Comparison of ENCODE assay signal across 9 cellular contexts in the genomic region with DNA sequence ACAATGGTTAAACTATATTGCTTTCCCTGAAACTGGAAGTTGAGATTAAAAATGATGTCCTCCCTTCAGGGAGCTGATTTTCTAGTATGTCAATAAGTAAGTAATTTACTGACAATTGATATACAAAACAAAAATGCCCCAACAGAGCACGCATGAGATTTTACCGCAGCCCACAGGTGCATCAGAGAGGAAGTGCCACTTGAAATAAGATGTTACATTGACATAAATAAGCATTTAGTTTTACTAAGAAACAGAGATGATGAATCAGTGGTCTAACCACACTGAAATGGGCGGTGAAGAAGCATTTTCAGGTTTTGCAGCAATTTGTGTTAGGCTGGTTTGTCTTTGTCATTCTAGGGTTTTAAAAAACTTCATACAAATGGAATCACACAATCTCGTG. TPM values are rescaled to one million over a fixed set of nuclear protein-coding genes. Genes with fewer than 3 reads are reported as not detected.
DNase-seq lines count a peak whose midpoint lies in the region; ATAC-seq and TF ChIP-seq lines count a peak whose summit lies in the region.
"Had no signal": no experiment of that assay in that cellular context is flagged by ENCODE, and none has a peak within 500 bp of the region (broad histone marks: within the 10 kb centered on the region; RNA-seq: fewer than 3 reads in every experiment).

No MANE protein-coding gene starts in this region.

- no peaks in the 10 kb centered on the region for H3K27me3 ChIP-seq in right atrium auricular region

- peak; percentile 92 for DNase-seq in activated CD8-positive, alpha-beta T cell treated with anti-CD3 and anti-CD28 coated beads, Interleukin-2, amount 10 ng/mL, durations not matched to agents 7 days and 5 days
- peak; percentile 53 for DNase-seq in stimulated activated CD4-positive, alpha-beta T cell treated with anti-CD3 and anti-CD28 coated beads, Interleukin-4, amount 100 ng/mL, for 1 hour
- no peak for DNase-seq in osteocyte (ENCODE audit: extremely low spot score, unreplicated experiment)
- DNase-seq in Ammon's horn (ENCODE audit: low spot score), result no peak
- DNase-seq in NCI-H2081 (lab: John Stamatoyannopoulos, UW), result no peak
- no peak for DNase-seq in right atrium auricular region (ENCODE audit: low spot score)

- H3K27ac ChIP-seq in right atrium auricular region, result no peak overlapping the region

- H3K4me3 Mint-ChIP-seq in activated CD8-positive, alpha-beta T cell treated with anti-CD3 and anti-CD28 coated beads, Interleukin-2, amount 10 ng/mL, durations not matched to agents 7 days and 5 days, result peak overlapping the region; percentile 79
- H3K4me3 Mint-ChIP-seq in osteocyte (ENCODE audit: unreplicated experiment), result no peak overlapping the region

- no peaks in the 10 kb centered on the region for H3K27me3 Mint-ChIP-seq in activated CD8-positive, alpha-beta T cell treated with anti-CD3 and anti-CD28 coated beads, Interleukin-2, amount 10 ng/mL, durations not matched to agents 7 days and 5 days (ENCODE audit: low read depth)
- peaks cover 36% of the 10 kb centered on the region for H3K27me3 Mint-ChIP-seq in osteocyte (ENCODE audit: unreplicated experiment)

- H3K9me3 Mint-ChIP-seq in activated CD8-positive, alpha-beta T cell treated with anti-CD3 and anti-CD28 coated beads, Interleukin-2, amount 10 ng/mL, durations not matched to agents 7 days and 5 days (ENCODE audit: insufficient read depth), result peaks cover 9% of the 10 kb centered on the region
- H3K9me3 Mint-ChIP-seq in osteocyte (ENCODE audit: unreplicated experiment), result no peaks in the 10 kb centered on the region

- H3K36me3 Mint-ChIP-seq in activated CD8-positive, alpha-beta T cell treated with anti-CD3 and anti-CD28 coated beads, Interleukin-2, amount 10 ng/mL, durations not matched to agents 7 days and 5 days (ENCODE audit: low read depth), result peaks cover 32% of the 10 kb centered on the region
- H3K36me3 Mint-ChIP-seq in osteocyte (ENCODE audit: unreplicated experiment), result no peaks in the 10 kb centered on the region

- H3K4me3 ChIP-seq in right atrium auricular region, result no peak overlapping the region

- H3K27ac Mint-ChIP-seq in activated CD8-positive, alpha-beta T cell treated with anti-CD3 and anti-CD28 coated beads, Interleukin-2, amount 10 ng/mL, durations not matched to agents 7 days and 5 days, result peak overlapping the region; percentile 96
- H3K27ac Mint-ChIP-seq in osteocyte (ENCODE audit: unreplicated experiment), result no peak overlapping the region

- POLR2A ChIA-PET in activated CD8-positive, alpha-beta T cell treated with anti-CD3 and anti-CD28 coated beads, Interleukin-2, amount 10 ng/mL, durations not matched to agents 7 days and 5 days (lab: Charles Lee), result interaction anchor here (0.5 to 4.1 kb wide), 11 partner anchors 10 to 811 kb away, joined by 3 to 71 read pairs (median 7); partner anchors contain the start of genes CD69 and CLEC2D

- CTCF ChIA-PET in activated CD8-positive, alpha-beta T cell treated with anti-CD3 and anti-CD28 coated beads, Interleukin-2, amount 10 ng/mL, durations not matched to agents 7 days and 5 days (lab: Charles Lee), result interaction anchor here (0.7 to 5.9 kb wide), 30 partner anchors 8 to 410 kb away, joined by 3 to 110 read pairs (median 10); partner anchors contain the start of genes CD69, CLEC2B, CLEC2D and CLECL1

- peaks cover 68% of the 10 kb centered on the region for H3K4me1 Mint-ChIP-seq in activated CD8-positive, alpha-beta T cell treated with anti-CD3 and anti-CD28 coated beads, Interleukin-2, amount 10 ng/mL, durations not matched to agents 7 days and 5 days (ENCODE audit: low read depth)
- H3K4me1 Mint-ChIP-seq in osteocyte (ENCODE audit: unreplicated experiment), result no peaks in the 10 kb centered on the region

- ATAC-seq in GM19452 (IDR thresholded peaks at IDR 0.05; ENCODE audit: unreplicated experiment), result peak; percentile 75
- ATAC-seq in HG03442 (IDR thresholded peaks at IDR 0.05; ENCODE audit: unreplicated experiment), result peak; percentile 65
- ATAC-seq in activated CD8-positive, alpha-beta T cell treated with anti-CD3 and anti-CD28 coated beads, Interleukin-2, amount 10 ng/mL, durations not matched to agents 7 days and 5 days, result peak; percentile 79

- no peak for TF ChIP-seq CTCF in osteocyte (IDR thresholded peaks at IDR 0.05)
- no peak for TF ChIP-seq CTCF in right atrium auricular region (IDR thresholded peaks at IDR 0.05)

- peaks cover 0 to 10% of the 10 kb centered on the region in 2 donors for H3K4me1 ChIP-seq in right atrium auricular region

- no peaks in the 10 kb centered on the region for H3K9me3 ChIP-seq in right atrium auricular region

- H3K36me3 ChIP-seq in right atrium auricular region, result no peaks in the 10 kb centered on the region

RNA-seq across cellular contexts. Expression of gene CLECL1, which starts 8.8 kb away (rescaled TPM):
- 1 to 10 TPM; 1.3 to 1.6 TPM for total RNA-seq in activated CD8-positive, alpha-beta T cell treated with anti-CD3 and anti-CD28 coated beads, Interleukin-2, amount 10 ng/mL, durations not matched to agents 7 days and 5 days
- total RNA-seq in osteocyte (not detected in 2 replicates), right atrium auricular region (not detected)
- total RNA-seq: fibroblast of villous mesenchyme had no signal

RNA-seq across cellular contexts. Expression of gene CD69, which starts 19.0 kb away (rescaled TPM):
- total RNA-seq in activated CD8-positive, alpha-beta T cell treated with anti-CD3 and anti-CD28 coated beads, Interleukin-2, amount 10 ng/mL, durations not matched to agents 7 days and 5 days, result 100 to 1,000 TPM; 115 to 116 TPM
- total RNA-seq in osteocyte (not detected in 2 replicates), right atrium auricular region (1 to 10 TPM; 1.7 to 2.6 TPM)
- total RNA-seq: fibroblast of villous mesenchyme had no signal

Comparison
In these comparisons a context has a peak if more than half of its experiments do, and no peak if none do; other contexts are left out.
1. DNase-seq: peak in activated CD8-positive, alpha-beta T cell treated with anti-CD3 and anti-CD28 coated beads, Interleukin-2, amount 10 ng/mL, durations not matched to agents 7 days and 5 days (single experiment) and stimulated activated CD4-positive, alpha-beta T cell treated with anti-CD3 and anti-CD28 coated beads, Interleukin-4, amount 100 ng/mL, for 1 hour (single experiment); none in osteocyte (single experiment), Ammon's horn (single experiment), NCI-H2081 (0 of 2) and right atrium auricular region (single experiment).
2. RNA of gene CD69, which starts 19.0 kb away (total RNA-seq): 115 to 116 TPM in activated CD8-positive, alpha-beta T cell treated with anti-CD3 and anti-CD28 coated beads, Interleukin-2, amount 10 ng/mL, durations not matched to agents 7 days and 5 days; 1.7 to 2.6 TPM in right atrium auricular region and not detected in osteocyte; every median in the first group is over 10 times any median in the second.
3. Peak in every context shown above with its lines, with median percentiles within 50 percentile points of each other: ATAC-seq.